12 cellular contexts compared by ENCODE assay signal in genomic region chr9:89690334-89690912, GRCh38.
A peak's percentile ranks its signal among the peaks of the same experiment; 100 is the strongest.
DNase-seq lines count a peak whose midpoint lies in the region; ATAC-seq, FAIRE-seq and TF ChIP-seq lines count a peak whose summit lies in the region.
"Had no signal": no experiment of that assay in that cellular context is flagged by ENCODE, and none has a peak within 500 bp of the region (broad histone marks: within the 10 kb centered on the region; RNA-seq: fewer than 3 reads in every experiment).

No MANE protein-coding gene starts in this region.

- CTCF ChIA-PET in GM12878 (lab: Yijun Ruan, JAX) (interaction anchor here (1.2 to 1.5 kb wide), 4 partner anchors 10 to 92 kb away, joined by 3 to 10 read pairs (median 4); no protein-coding TSS in a partner anchor), A673 (lab: Charles Lee) (no interaction called here)

- TF ChIP-seq EP300 in GM12878 (IDR thresholded peaks at IDR 0.05; ENCODE audit: borderline replicate concordance in 1 of 2, control insufficient read depth in 1 of 2, low read depth in 2 of 2, low read length in 2 of 2) (peak; percentile 81 to 92; a peak in 3 of 4 replicates), esophagus muscularis mucosa (IDR thresholded peaks at IDR 0.05) (no peak)

- in situ Hi-C loops in GM12878 (cut with MboI): no loop called here

- RAD21 ChIA-PET in GM12878 (lab: Charles Lee; ENCODE audit: unreplicated experiment): interaction anchor here (0.6 to 5.6 kb wide), 6 partner anchors 9 to 125 kb away, joined by 3 to 51 read pairs (median 4); no protein-coding TSS in a partner anchor

- H3K79me2 ChIP-seq in GM12878 (ENCODE audit: control insufficient read depth, insufficient read depth, low read length): no peaks in the 10 kb centered on the region

- H3K9ac ChIP-seq in GM12878 (ENCODE audit: control insufficient read depth, insufficient read depth, low read length): no peak overlapping the region

- intact Hi-C loops in GM12878 (cut with micrococcal nuclease; ENCODE audit: unreplicated experiment) (no loop called here), A673 (cut with micrococcal nuclease; ENCODE audit: unreplicated experiment) (no loop called here), esophagus muscularis mucosa (cut with DNase I) (no loop called here)

- H3K4me1 ChIP-seq in GM12878 (ENCODE audit: control insufficient read depth, insufficient read depth, low read length) (peaks cover 17% of the 10 kb centered on the region), A673 (ENCODE audit: insufficient read depth, low read length, poor library complexity, severe bottlenecking) (no peaks in the 10 kb centered on the region), esophagus muscularis mucosa (peaks cover 0 to 7% (median 0%) of the 10 kb centered on the region in 4 donors)
- H3K4me1 ChIP-seq: SJSA1 had no signal

- H2AFZ ChIP-seq in GM12878 (ENCODE audit: control insufficient read depth, low read depth, low read length): no peak overlapping the region

- no peak for TF ChIP-seq CTCF in GM20000 (IDR thresholded peaks at IDR 0.05; ENCODE audit: extremely low read depth, missing control alignments)
- no peak for TF ChIP-seq CTCF in GM12878 (IDR thresholded peaks at IDR 0.05 in 2 of 3, conservative IDR thresholded peaks at IDR 0.05 in 1 of 3; ENCODE audit: control insufficient read depth in 2 of 3, extremely low read depth in 1 of 3, insufficient read depth in 1 of 3, low read depth in 3 of 3, low read length in 3 of 3)
- no peak for TF ChIP-seq CTCF in A673 (conservative IDR thresholded peaks at IDR 0.05; ENCODE audit: low read depth, low read length)
- TF ChIP-seq CTCF in esophagus muscularis mucosa (IDR thresholded peaks at IDR 0.05): no peak

- H3K4me2 ChIP-seq in GM12878 (ENCODE audit: control insufficient read depth, insufficient read depth): 0 out of 2 replicates have a peak overlapping the region, but pooled peaks have one; percentile 17

- SMC1A ChIA-PET in GM12878 (lab: Charles Lee; ENCODE audit: uncharacterized antibody, unreplicated experiment): interaction anchor here (0.7 to 6.2 kb wide), 7 partner anchors 12 to 125 kb away, joined by 3 to 39 read pairs (median 4); no protein-coding TSS in a partner anchor

- DNase-seq in GM20000 (ENCODE audit: low spot score) (peak; percentile 73), GM12878 (ENCODE audit: low read depth, low spot score) (peak; percentile 64), A673 (ENCODE audit: low spot score) (no peak), esophagus muscularis mucosa (ENCODE audit: extremely low spot score) (no peak)
- no peak for DNase-seq in activated naive CD4-positive, alpha-beta T cell (lab: John Stamatoyannopoulos, UW)
- DNase-seq: GF-D8, KG1 had no signal

- TF ChIP-seq POLR2A in GM12878 (IDR thresholded peaks at IDR 0.05; ENCODE audit: low read depth, low read length) (no peak), esophagus muscularis mucosa (IDR thresholded peaks at IDR 0.05; ENCODE audit: low read depth) (no peak), GM18505 (IDR thresholded peaks at IDR 0.05; ENCODE audit: borderline replicate concordance, extremely low read depth, insufficient read depth, insufficient read length) (no peak)

- H3K4me3 ChIP-seq in GM12878 (no peak overlapping the region), A673 (ENCODE audit: low read depth, low read length, poor library complexity, severe bottlenecking) (no peak overlapping the region), esophagus muscularis mucosa (no peak overlapping the region)
- H3K4me3 ChIP-seq: SJSA1 had no signal

- BruUV-seq in GM12878 (replicated peaks; lab: Mats Ljungman, UMichigan): no TSS peak
- no TSS peak for BruUV-seq in A673 (replicated peaks; lab: Mats Ljungman, UMichigan)

- H4K20me1 ChIP-seq in GM12878 (ENCODE audit: control insufficient read depth, insufficient read depth): no peaks in the 10 kb centered on the region

- H3K36me3 ChIP-seq in GM12878 (ENCODE audit: control insufficient read depth in 2 of 2, insufficient read depth in 2 of 2, low read length in 1 of 2): no peaks in the 10 kb centered on the region
- H3K36me3 ChIP-seq in A673 (ENCODE audit: insufficient read depth, low read length, poor library complexity, severe bottlenecking): no peaks in the 10 kb centered on the region
- no peaks in the 10 kb centered on the region for H3K36me3 ChIP-seq in esophagus muscularis mucosa
- H3K36me3 ChIP-seq: SJSA1 had no signal

- POLR2A ChIA-PET in GM12878 (lab: Charles Lee): interaction anchor here (0.7 kb wide), 1 partner anchor 10 kb away, joined by 4 read pairs; no protein-coding TSS in a partner anchor
- POLR2A ChIA-PET in A673 (lab: Charles Lee; ENCODE audit: low non-redundant PET): no interaction called here

- FAIRE-seq in GM12878 (lab: Jason Lieb, UNC): peak; percentile 84
- FAIRE-seq: endothelial cell of umbilical vein had no signal

- H3K27me3 ChIP-seq in GM12878 (replicated peaks in 1 of 2; ENCODE audit: control insufficient read depth in 2 of 2, insufficient read depth in 2 of 2, low read length in 1 of 2): peaks cover 0 to 4% of the 10 kb centered on the region in 2 experiments; a peak in 2 of 4 replicates
- H3K27me3 ChIP-seq in A673 (replicated peaks; ENCODE audit: insufficient read depth, low read depth, low read length, poor library complexity): no peaks in the 10 kb centered on the region
- H3K27me3 ChIP-seq in esophagus muscularis mucosa: no peaks in the 10 kb centered on the region
- H3K27me3 ChIP-seq: SJSA1 had no signal

- no peak for TF ChIP-seq RAD21 in GM12878 (IDR thresholded peaks at IDR 0.05; ENCODE audit: insufficient read depth, low read depth, low read length)

- ATAC-seq in GM18502 (IDR thresholded peaks at IDR 0.05; ENCODE audit: poor library complexity, unreplicated experiment) (peak; percentile 91), HG03159 (IDR thresholded peaks at IDR 0.05; ENCODE audit: unreplicated experiment) (peak; percentile 92), GM12878 (peak; percentile 96), GM18505 (IDR thresholded peaks at IDR 0.05; ENCODE audit: unreplicated experiment) (no peak)

- 0% methylated on average over 2 of the region's 3 CpGs for WGBS in GM12878 (ENCODE audit: insufficient coverage, insufficient replicate concordance, low lambda C conversion rate, missing lambda C conversion rate)
- 78% methylated on average over 3 of the region's 3 CpGs for WGBS in esophagus muscularis mucosa

- H3K27ac ChIP-seq in GM12878 (ENCODE audit: control insufficient read depth, insufficient read depth): no peak overlapping the region
- no peak overlapping the region for H3K27ac ChIP-seq in A673 (ENCODE audit: low read depth, low read length, poor library complexity, severe bottlenecking)
- no peak overlapping the region for H3K27ac ChIP-seq in esophagus muscularis mucosa (replicated peaks in 1 of 4)
- H3K27ac ChIP-seq: SJSA1 had no signal

- no peaks in the 10 kb centered on the region for H3K9me3 ChIP-seq in GM12878 (replicated peaks; ENCODE audit: control insufficient read depth, insufficient read depth, low read length)
- H3K9me3 ChIP-seq in A673 (ENCODE audit: low read depth, low read length, poor library complexity, severe bottlenecking): no peaks in the 10 kb centered on the region
- H3K9me3 ChIP-seq in esophagus muscularis mucosa: no peaks in the 10 kb centered on the region
- H3K9me3 ChIP-seq: SJSA1 had no signal

TF ChIP-seq in GM12878, 131 proteins besides CTCF, POLR2A, EP300 and RAD21 (continues in another document):
- TF ChIP-seq SMAD5 (IDR thresholded peaks at IDR 0.05; ENCODE audit: low read depth) (no peak), CREB1 (IDR thresholded peaks at IDR 0.05; ENCODE audit: low read depth) (no peak), DPF2 (IDR thresholded peaks at IDR 0.05) (peak; percentile 82), CBFB (IDR thresholded peaks at IDR 0.05; ENCODE audit: low read depth) (peak; percentile 42; the same call in 1 of the 2 replicates), IKZF1 (conservative IDR thresholded peaks at IDR 0.05) (peak; percentile 82), STAT3 (IDR thresholded peaks at IDR 0.05; ENCODE audit: low read depth, low read length) (no peak), ATF2 (IDR thresholded peaks at IDR 0.05; ENCODE audit: low read length) (peak; percentile 58; the same call in 1 of the 2 replicates), NR2F1 (conservative IDR thresholded peaks at IDR 0.05) (peak; percentile 94), POLR2AphosphoS5 (IDR thresholded peaks at IDR 0.05; ENCODE audit: low read length) (no peak), EED (IDR thresholded peaks at IDR 0.05; ENCODE audit: low read depth) (no peak), ZBTB33 (IDR thresholded peaks at IDR 0.05) (no peak), SUPT20H (IDR thresholded peaks at IDR 0.05; ENCODE audit: borderline replicate concordance, control insufficient read depth, low read depth, low read length) (no peak)

Comparison
In these comparisons a context has a peak if more than half of its experiments do, and no peak if none do; other contexts are left out.
1. DNase-seq: peak in GM20000 (single experiment) and GM12878 (single experiment); none in activated naive CD4-positive, alpha-beta T cell (0 of 4), A673 (single experiment) and esophagus muscularis mucosa (single experiment).